ENCODE assay signal across 1 cellular context in genomic region chr9:128148509-128149000, GRCh38.
TF ChIP-seq lines count a peak whose summit lies in the region.

No MANE protein-coding gene starts in this region.

TF ChIP-seq in HCT116, 20 proteins besides CTCF, POLR2A, EP300 and RAD21 (continued from another document):
- TF ChIP-seq TCF7L2 (IDR thresholded peaks at IDR 0.05; ENCODE audit: borderline replicate concordance, extremely low read depth, insufficient read depth, insufficient read length) (no peak), FOSL1 (IDR thresholded peaks at IDR 0.05; ENCODE audit: low read depth) (no peak), CEBPB (IDR thresholded peaks at IDR 0.05; ENCODE audit: low read depth) (no peak)
